In genomic region chr15:101093959-101094358, GRCh38 we compare ENCODE assay signal across 28 cellular contexts.
"Had no signal": no experiment of that assay in that cellular context is flagged by ENCODE, and none has a peak within 500 bp of the region (broad histone marks: within the 10 kb centered on the region; RNA-seq: fewer than 3 reads in every experiment).

No MANE protein-coding gene starts in this region.

- H3K4me1 Mint-ChIP-seq: activated naive CD4-positive, alpha-beta T cell treated with anti-CD3 and anti-CD28 coated beads, Interleukin-2, amount 50 U/mL, for 24 hours; central memory CD8-positive, alpha-beta T cell; endodermal cell; immature natural killer cell had no signal

- H3K27ac Mint-ChIP-seq: activated naive CD4-positive, alpha-beta T cell treated with anti-CD3 and anti-CD28 coated beads, Interleukin-2, amount 50 U/mL, for 24 hours; dendritic cell treated with granulocyte-macrophage colony-stimulating factor and Interleukin-4, amounts not matched to agents 40 ng/mL and 50 ng/mL, for 4 days; endodermal cell; immature natural killer cell; neural progenitor cell; T-helper 1 cell treated with Interleukin-12 subunit alpha and Interleukin-12 subunit beta and Interleukin-4 antibody, amounts not matched to agents 30 μg/mL and 1 μg/mL, for 36 hours had no signal

- H3K9me3 ChIP-seq: esophagus muscularis mucosa, heart left ventricle, right atrium auricular region, SK-N-SH, transverse colon had no signal

- H3K36me3 Mint-ChIP-seq: activated naive CD4-positive, alpha-beta T cell treated with anti-CD3 and anti-CD28 coated beads, Interleukin-2, amount 50 U/mL, for 24 hours; immature natural killer cell had no signal

- H3K9me3 Mint-ChIP-seq: activated naive CD4-positive, alpha-beta T cell treated with anti-CD3 and anti-CD28 coated beads, Interleukin-2, amount 50 U/mL, for 24 hours; central memory CD8-positive, alpha-beta T cell; endodermal cell; immature natural killer cell; T-helper 1 cell treated with Interleukin-12 subunit alpha and Interleukin-12 subunit beta and Interleukin-4 antibody, amounts not matched to agents 30 μg/mL and 1 μg/mL, for 36 hours had no signal

- H3K4me1 ChIP-seq: foreskin keratinocyte, neural progenitor cell had no signal

- H3K27me3 ChIP-seq: esophagus muscularis mucosa, heart left ventricle, neural progenitor cell, right atrium auricular region, transverse colon had no signal

- H3K36me3 ChIP-seq: esophagus muscularis mucosa, heart left ventricle, neural progenitor cell, right atrium auricular region, transverse colon had no signal

- H3K27ac ChIP-seq: esophagus muscularis mucosa, foreskin keratinocyte, heart left ventricle, neural progenitor cell, right atrium auricular region, transverse colon, VCaP had no signal

- ATAC-seq: foreskin keratinocyte, heart left ventricle, left colon had no signal

- H3K4me3 ChIP-seq: esophagus muscularis mucosa, heart left ventricle, neural progenitor cell, right atrium auricular region, smooth muscle cell, transverse colon had no signal

- H3K27me3 Mint-ChIP-seq: activated naive CD4-positive, alpha-beta T cell treated with anti-CD3 and anti-CD28 coated beads, Interleukin-2, amount 50 U/mL, for 24 hours had no signal

- H3K4me3 Mint-ChIP-seq: activated naive CD4-positive, alpha-beta T cell treated with anti-CD3 and anti-CD28 coated beads, Interleukin-2, amount 50 U/mL, for 24 hours; central memory CD8-positive, alpha-beta T cell; dendritic cell treated with granulocyte-macrophage colony-stimulating factor and Interleukin-4, amounts not matched to agents 40 ng/mL and 50 ng/mL, for 4 days; endodermal cell; immature natural killer cell; neural progenitor cell; T-helper 1 cell treated with Interleukin-12 subunit alpha and Interleukin-12 subunit beta and Interleukin-4 antibody, amounts not matched to agents 30 μg/mL and 1 μg/mL, for 36 hours had no signal

- DNase-seq: activated CD4-positive, alpha-beta T cell treated with anti-CD3 and anti-CD28 coated beads for 48 hours; activated CD8-positive, alpha-beta memory T cell treated with anti-CD3 and anti-CD28 coated beads, Interleukin-2, amount 50 U/mL, for 4 hours; activated effector memory CD4-positive, alpha-beta T cell treated with anti-CD3 and anti-CD28 coated beads, Interleukin-2, amount 50 U/mL, for 16 hours; activated T-cell treated with anti-CD3 and anti-CD28 coated beads, Interleukin-2, amount 50 U/mL, for 48 hours; anterior cingulate cortex; endodermal cell; foreskin keratinocyte; heart left ventricle; hypothalamus; immature natural killer cell; kidney; left colon; mammary epithelial cell; SK-N-SH; stimulated activated CD4-positive, alpha-beta T cell treated with anti-CD3 and anti-CD28 coated beads, Interleukin-1b, Interleukin-23, amount 100 ng/mL, for 48 hours; stimulated activated naive CD4-positive, alpha-beta T cell; SW 1271; T-helper 9 cell; transverse colon had no signal
